12 cellular contexts compared by ENCODE assay signal in the genomic region with DNA sequence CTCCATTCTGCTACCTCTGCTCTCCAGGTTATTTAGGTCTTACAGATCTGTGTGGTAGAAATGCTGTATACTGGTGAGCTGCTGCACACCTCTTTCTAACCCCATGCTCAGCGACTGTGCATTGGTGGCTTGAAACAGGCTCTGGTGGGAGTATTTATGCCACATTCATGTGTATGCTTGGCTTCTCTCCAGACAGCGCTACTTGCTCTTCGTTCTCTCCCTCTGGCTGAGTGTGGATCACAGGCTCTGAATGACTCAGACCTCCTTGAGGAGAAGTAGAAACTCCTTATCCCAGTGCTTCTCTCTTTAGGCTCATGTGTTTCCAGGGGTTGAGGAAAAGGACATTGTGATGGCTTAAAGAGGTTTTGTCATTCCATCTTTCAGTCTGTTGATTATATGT. TPM values are rescaled to one million over a fixed set of nuclear protein-coding genes. Genes with fewer than 3 reads are reported as not detected.
DNase-seq lines count a peak whose midpoint lies in the region; ATAC-seq and TF ChIP-seq lines count a peak whose summit lies in the region.
"Had no signal": no experiment of that assay in that cellular context is flagged by ENCODE, and none has a peak within 500 bp of the region (broad histone marks: within the 10 kb centered on the region; RNA-seq: fewer than 3 reads in every experiment).

No MANE protein-coding gene starts in this region.

- ATAC-seq in HG03108 (IDR thresholded peaks at IDR 0.05; ENCODE audit: unreplicated experiment), result no peak
- ATAC-seq: GM12878 had no signal

- H3K4me1 ChIP-seq in effector memory CD4-positive, alpha-beta T cell (ENCODE audit: control insufficient read depth, insufficient read depth, low read length, poor library complexity, severe bottlenecking), result no peaks in the 10 kb centered on the region

- H3K4me3 ChIP-seq in fibroblast of the aortic adventitia (ENCODE audit: low read depth, low read length), result no peak overlapping the region
- no peak overlapping the region for H3K4me3 ChIP-seq in effector memory CD4-positive, alpha-beta T cell (ENCODE audit: insufficient read depth, low read depth, low read length, poor library complexity, severe bottlenecking)
- H3K4me3 ChIP-seq: esophagus squamous epithelium, GM12878 had no signal

- H3K27me3 ChIP-seq in effector memory CD4-positive, alpha-beta T cell (replicated peaks; ENCODE audit: control insufficient read depth, insufficient read depth, low read length, poor library complexity, severe bottlenecking), result no peaks in the 10 kb centered on the region
- H3K27me3 ChIP-seq: esophagus squamous epithelium had no signal

- no peak overlapping the region for H3K27ac ChIP-seq in effector memory CD4-positive, alpha-beta T cell (ENCODE audit: insufficient read depth, low read length, poor library complexity, severe bottlenecking)
- H3K27ac ChIP-seq: esophagus squamous epithelium had no signal

- in situ Hi-C loops in SK-MEL-5 (cut with HindIII; ENCODE audit: low pct_unique_long_range_greater_than_20kb, low sequenced_read_pairs), result no loop called here

- H3K9me3 ChIP-seq in effector memory CD4-positive, alpha-beta T cell (ENCODE audit: control insufficient read depth, low read length), result no peaks in the 10 kb centered on the region
- H3K9me3 ChIP-seq: esophagus squamous epithelium had no signal

- H3K36me3 ChIP-seq in effector memory CD4-positive, alpha-beta T cell (ENCODE audit: control insufficient read depth, insufficient read depth, low read length), result no peaks in the 10 kb centered on the region
- H3K36me3 ChIP-seq: esophagus squamous epithelium had no signal

- TF ChIP-seq CTCF in fibroblast of the aortic adventitia (IDR thresholded peaks at IDR 0.05; ENCODE audit: insufficient read depth, low read length), result no peak

- peak; percentile 13 for DNase-seq in NCI-H1694 (lab: John Stamatoyannopoulos, UW)
- no peak for DNase-seq in NCI-H1694 treated with DMSO at 0.1 percent for 48 hours (lab: John Stamatoyannopoulos, UW)
- peak; percentile 12 for DNase-seq in SK-MEL-5 (ENCODE audit: low read depth, low spot score)
- DNase-seq in fibroblast of the aortic adventitia (ENCODE audit: low read depth), result peak; percentile 89
- DNase-seq in stromal cell of bone marrow (ENCODE audit: low read depth), result peak; percentile 91
- DNase-seq in NCI-H526 (lab: John Stamatoyannopoulos, UW), result no peak
- DNase-seq in effector memory CD4-positive, alpha-beta T cell, result no peak
- DNase-seq: 8988T, esophagus squamous epithelium, T1000 had no signal

RNA-seq across cellular contexts. Expression of a gene that starts 54.9 kb away (rescaled TPM):
- total RNA-seq in SK-MEL-5 (2014; rRNA removed; shearing (Covaris generic)), result 2.4 and 2.8 TPM in 2 replicates
- polyA plus RNA-seq in SK-MEL-5 (2015; cell fraction: cytosol; rRNA removed), result 1.9 and 2.4 TPM in 2 replicates
- polyA plus RNA-seq in SK-MEL-5 (2015; cell fraction: nucleus; rRNA removed), result 0.45 and 2.6 TPM in 2 replicates
- 3.0 and 3.3 TPM in 2 replicates for total RNA-seq in fibroblast of the aortic adventitia (ENCODE audit: low replicate concordance)

Comparison
In these comparisons a context has a peak if more than half of its experiments do, and no peak if none do; other contexts are left out.
1. DNase-seq: peak in NCI-H1694 (single experiment), SK-MEL-5 (single experiment), fibroblast of the aortic adventitia (single experiment) and stromal cell of bone marrow (single experiment); none in NCI-H1694 treated with DMSO at 0.1 percent for 48 hours (single experiment), NCI-H526 (0 of 2) and effector memory CD4-positive, alpha-beta T cell (0 of 3).